ENCODE assay signal across 29 cellular contexts in genomic region chr7:11529382-11529781, GRCh38.
"Had no signal": no experiment of that assay in that cellular context is flagged by ENCODE, and none has a peak within 500 bp of the region (broad histone marks: within the 10 kb centered on the region; RNA-seq: fewer than 3 reads in every experiment).

No MANE protein-coding gene starts in this region.

- H3K4me1 ChIP-seq: esophagus squamous epithelium, gastroesophageal sphincter, heart right ventricle had no signal

- H3K36me3 ChIP-seq: brain microvascular endothelial cell, esophagus squamous epithelium, gastroesophageal sphincter, heart right ventricle had no signal

- H3K36me3 Mint-ChIP-seq: activated naive CD8-positive, alpha-beta T cell had no signal

- H3K4me3 Mint-ChIP-seq: activated CD4-positive, alpha-beta memory T cell treated with anti-CD3 and anti-CD28 coated beads, Interleukin-2, amount 10 ng/mL, durations not matched to agents 7 days and 5 days; activated CD4-positive, alpha-beta T cell treated with anti-CD3 and anti-CD28 coated beads, Interleukin-2, amount 10 ng/mL, durations not matched to agents 7 days and 5 days; activated naive CD8-positive, alpha-beta T cell; activated T-cell treated with anti-CD3 and anti-CD28 coated beads, Interleukin-2, amount 50 U/mL, for 4 hours; activated T-helper 17 cell treated with anti-CD3 and anti-CD28 coated beads, Interleukin-2, amount 50 U/mL, for 72 hours; central memory CD8-positive, alpha-beta T cell; dendritic cell treated with granulocyte-macrophage colony-stimulating factor and Interleukin-4, amounts not matched to agents 40 ng/mL and 50 ng/mL, for 4 days; effector memory CD8-positive, alpha-beta T cell; T-helper 17 cell; T-helper 2 cell treated with Interferon-gamma antibody and Interleukin-4, amounts not matched to agents 5 μg/mL and 100 μg/mL, for 36 hours had no signal

- ATAC-seq: activated T-cell treated with anti-CD3 and anti-CD28 coated beads, Interleukin-2, amount 50 U/mL, for 4 hours; activated T-helper 17 cell treated with anti-CD3 and anti-CD28 coated beads, Interleukin-2, amount 50 U/mL, for 72 hours; effector memory CD8-positive, alpha-beta T cell; gastroesophageal sphincter; heart right ventricle; T-helper 17 cell had no signal

- H3K4me3 ChIP-seq: coronary artery, dorsolateral prefrontal cortex, esophagus squamous epithelium, gastroesophageal sphincter, heart right ventricle had no signal

- H3K27me3 ChIP-seq: brain microvascular endothelial cell, dorsolateral prefrontal cortex, esophagus squamous epithelium, gastroesophageal sphincter, heart right ventricle had no signal

- H3K27ac Mint-ChIP-seq: activated CD4-positive, alpha-beta memory T cell treated with anti-CD3 and anti-CD28 coated beads, Interleukin-2, amount 10 ng/mL, durations not matched to agents 7 days and 5 days; activated CD4-positive, alpha-beta T cell treated with anti-CD3 and anti-CD28 coated beads, Interleukin-2, amount 10 ng/mL, durations not matched to agents 7 days and 5 days; activated naive CD8-positive, alpha-beta T cell; activated T-helper 17 cell treated with anti-CD3 and anti-CD28 coated beads, Interleukin-2, amount 50 U/mL, for 72 hours; dendritic cell treated with granulocyte-macrophage colony-stimulating factor and Interleukin-4, amounts not matched to agents 40 ng/mL and 50 ng/mL, for 4 days; effector memory CD8-positive, alpha-beta T cell; T-helper 17 cell; T-helper 2 cell treated with Interferon-gamma antibody and Interleukin-4, amounts not matched to agents 5 μg/mL and 100 μg/mL, for 36 hours had no signal

- H3K27ac ChIP-seq: brain microvascular endothelial cell, coronary artery, dorsolateral prefrontal cortex, esophagus squamous epithelium, gastroesophageal sphincter, heart right ventricle had no signal

- H3K27me3 Mint-ChIP-seq: activated CD4-positive, alpha-beta memory T cell treated with anti-CD3 and anti-CD28 coated beads, Interleukin-2, amount 10 ng/mL, durations not matched to agents 7 days and 5 days; activated CD4-positive, alpha-beta T cell treated with anti-CD3 and anti-CD28 coated beads, Interleukin-2, amount 10 ng/mL, durations not matched to agents 7 days and 5 days; activated naive CD8-positive, alpha-beta T cell; central memory CD8-positive, alpha-beta T cell; dendritic cell treated with granulocyte-macrophage colony-stimulating factor and Interleukin-4, amounts not matched to agents 40 ng/mL and 50 ng/mL, for 4 days; effector memory CD8-positive, alpha-beta T cell; T-helper 17 cell had no signal

- H3K9me3 ChIP-seq: esophagus squamous epithelium, gastroesophageal sphincter, heart right ventricle had no signal

- DNase-seq: activated CD4-positive, alpha-beta memory T cell treated with anti-CD3 and anti-CD28 coated beads, Interleukin-2, amount 10 ng/mL, durations not matched to agents 7 days and 5 days; activated CD4-positive, alpha-beta T cell treated with anti-CD3 and anti-CD28 coated beads for 1 hour; activated CD4-positive, alpha-beta T cell treated with anti-CD3 and anti-CD28 coated beads for 4 hours; activated CD4-positive, alpha-beta T cell treated with anti-CD3 and anti-CD28 coated beads, Interleukin-2, amount 10 ng/mL, durations not matched to agents 7 days and 5 days; activated CD4-positive, alpha-beta T cell treated with anti-CD3 and anti-CD28 coated beads, Interleukin-2, amount 50 U/mL, for 4 hours; activated CD8-positive, alpha-beta memory T cell treated with anti-CD3 and anti-CD28 coated beads, Interleukin-2, amount 50 U/mL, for 48 hours; activated effector memory CD4-positive, alpha-beta T cell treated with Interleukin-2 at 50 U/mL for 16 hours; activated gamma-delta T cell treated with Interleukin-2 at 50 U/mL for 16 hours; activated naive CD4-positive, alpha-beta T cell treated with anti-CD3 and anti-CD28 coated beads, Interleukin-2, amount 50 U/mL, for 16 hours; activated naive CD4-positive, alpha-beta T cell treated with Interleukin-2 at 50 U/mL for 16 hours; activated T-cell treated with anti-CD3 and anti-CD28 coated beads, Interleukin-2, amount 50 U/mL, for 4 hours; amniotic stem cell; anterior cingulate cortex; brain microvascular endothelial cell; dorsolateral prefrontal cortex; effector memory CD8-positive, alpha-beta T cell; esophagus squamous epithelium; foreskin melanocyte; heart right ventricle; T-helper 1 cell; T-helper 17 cell; T1000 had no signal

- H3K9me3 Mint-ChIP-seq: activated CD4-positive, alpha-beta memory T cell treated with anti-CD3 and anti-CD28 coated beads, Interleukin-2, amount 10 ng/mL, durations not matched to agents 7 days and 5 days; activated CD4-positive, alpha-beta T cell treated with anti-CD3 and anti-CD28 coated beads, Interleukin-2, amount 10 ng/mL, durations not matched to agents 7 days and 5 days; activated T-cell treated with anti-CD3 and anti-CD28 coated beads, Interleukin-2, amount 50 U/mL, for 4 hours; activated T-helper 17 cell treated with anti-CD3 and anti-CD28 coated beads, Interleukin-2, amount 50 U/mL, for 72 hours; dendritic cell treated with granulocyte-macrophage colony-stimulating factor and Interleukin-4, amounts not matched to agents 40 ng/mL and 50 ng/mL, for 4 days; T-helper 2 cell treated with Interferon-gamma antibody and Interleukin-4, amounts not matched to agents 5 μg/mL and 100 μg/mL, for 36 hours had no signal

- H3K4me1 Mint-ChIP-seq: activated CD4-positive, alpha-beta memory T cell treated with anti-CD3 and anti-CD28 coated beads, Interleukin-2, amount 10 ng/mL, durations not matched to agents 7 days and 5 days; activated CD4-positive, alpha-beta T cell treated with anti-CD3 and anti-CD28 coated beads, Interleukin-2, amount 10 ng/mL, durations not matched to agents 7 days and 5 days; activated T-helper 17 cell treated with anti-CD3 and anti-CD28 coated beads, Interleukin-2, amount 50 U/mL, for 72 hours; central memory CD8-positive, alpha-beta T cell; T-helper 17 cell had no signal
